In genomic region chr11:23311986-23312940, GRCh38 we compare ENCODE assay signal across 13 cellular contexts.
A peak's percentile ranks its signal among the peaks of the same experiment; 100 is the strongest.
DNase-seq lines count a peak whose midpoint lies in the region; ATAC-seq and TF ChIP-seq lines count a peak whose summit lies in the region.
"Had no signal": no experiment of that assay in that cellular context is flagged by ENCODE, and none has a peak within 500 bp of the region (broad histone marks: within the 10 kb centered on the region; RNA-seq: fewer than 3 reads in every experiment).

No MANE protein-coding gene starts in this region.

- no peak for TF ChIP-seq EP300 in SK-N-SH (IDR thresholded peaks at IDR 0.05; ENCODE audit: borderline replicate concordance in 1 of 2, low read depth in 1 of 2, low read length in 1 of 2)
- TF ChIP-seq EP300 in sigmoid colon (IDR thresholded peaks at IDR 0.05), result no peak

- TF ChIP-seq POLR2A in sigmoid colon (IDR thresholded peaks at IDR 0.05), result no peak

- intact Hi-C loops in left ventricle myocardium superior (cut with micrococcal nuclease) (no loop called here), sigmoid colon (cut with DNase I) (no loop called here)

- TF ChIP-seq CTCF in cardiac muscle cell (IDR thresholded peaks at IDR 0.05; ENCODE audit: low read depth, low read length) (no peak), SK-N-SH (IDR thresholded peaks at IDR 0.05) (no peak), foreskin keratinocyte (conservative IDR thresholded peaks at IDR 0.05) (no peak), sigmoid colon (IDR thresholded peaks at IDR 0.05) (no peak)

- H3K36me3 ChIP-seq in cardiac muscle cell (no peaks in the 10 kb centered on the region), SK-N-SH (replicated peaks in 1 of 2; ENCODE audit: control insufficient read depth in 1 of 2, insufficient read depth in 2 of 2, low read length in 1 of 2) (no peaks in the 10 kb centered on the region), sigmoid colon (no peaks in the 10 kb centered on the region)

- H2AFZ ChIP-seq in SK-N-SH (ENCODE audit: low read depth), result no peak overlapping the region; the same call in 1 of the 2 replicates

- H3K9me2 ChIP-seq in SK-N-SH, result no peaks in the 10 kb centered on the region

- DNase-seq in cardiac muscle cell (ENCODE audit: low read depth in 1 of 2, low spot score in 1 of 2) (peak; percentile 7 to 13), left ventricle myocardium superior (no peak), SK-N-SH (peak; percentile 10), foreskin keratinocyte (peak in 1 of 2 donors; percentile 40), sigmoid colon (no peak)
- DNase-seq: activated CD4-positive, alpha-beta T cell treated with anti-CD3 and anti-CD28 coated beads, Interleukin-2, amount 50 U/mL, for 4 hours; activated gamma-delta T cell; AML-193; stimulated activated CD8-positive, alpha-beta memory T cell treated with anti-CD3 and anti-CD28 coated beads, Interleukin-4, amount 100 ng/mL, for 48 hours; T-helper 1 cell had no signal

- H4K20me1 ChIP-seq in SK-N-SH (ENCODE audit: insufficient read depth), result no peaks in the 10 kb centered on the region

- POLR2A ChIA-PET in SK-N-SH (lab: Yijun Ruan, JAX), result no interaction called here

- CTCF ChIA-PET in SK-N-SH (lab: Yijun Ruan, JAX), result no interaction called here

- TF ChIP-seq RAD21 in SK-N-SH (IDR thresholded peaks at IDR 0.05; ENCODE audit: low read length), result no peak

- H3K9ac ChIP-seq in SK-N-SH, result no peak overlapping the region

- H3K4me1 ChIP-seq in cardiac muscle cell (ENCODE audit: low read depth), result no peaks in the 10 kb centered on the region
- H3K4me1 ChIP-seq in SK-N-SH (ENCODE audit: control insufficient read depth in 1 of 2, insufficient read depth in 2 of 2, low read depth in 1 of 2, low read length in 1 of 2), result no peaks in the 10 kb centered on the region; a peak in 1 of 4 replicates
- H3K4me1 ChIP-seq in foreskin keratinocyte, result peaks cover 6% of the 10 kb centered on the region
- H3K4me1 ChIP-seq in sigmoid colon, result no peaks in the 10 kb centered on the region

- H3K4me2 ChIP-seq in SK-N-SH, result no peak overlapping the region

- WGBS in SK-N-SH (ENCODE audit: low lambda C conversion rate), result 51% methylated on average over 5 of the region's 5 CpGs
- WGBS in sigmoid colon, 2 donors, result 60 to 68% methylated on average over 5 of the region's 5 CpGs

- H3K27ac ChIP-seq in cardiac muscle cell (no peak overlapping the region), SK-N-SH (ENCODE audit: low read depth in 2 of 2, low read length in 1 of 2) (no peak overlapping the region), foreskin keratinocyte (no peak overlapping the region), sigmoid colon (no peak overlapping the region)

- H3K4me3 ChIP-seq in cardiac muscle cell (no peak overlapping the region), SK-N-SH (ENCODE audit: low read depth in 2 of 2, low read length in 1 of 2) (no peak overlapping the region), sigmoid colon (no peak overlapping the region)

- H3K9me3 ChIP-seq in cardiac muscle cell (ENCODE audit: low read depth) (no peaks in the 10 kb centered on the region), SK-N-SH (no peaks in the 10 kb centered on the region), sigmoid colon (peaks cover 0 to 4% (median 0%) of the 10 kb centered on the region in 4 donors)

- no peaks in the 10 kb centered on the region for H3K79me2 ChIP-seq in SK-N-SH (ENCODE audit: insufficient read depth)

- H3F3A ChIP-seq in SK-N-SH (replicated peaks; ENCODE audit: insufficient read depth), result no peaks in the 10 kb centered on the region

- no peak for ATAC-seq in left ventricle myocardium superior
- peak; percentile 41 for ATAC-seq in foreskin keratinocyte
- ATAC-seq in HG02610 (IDR thresholded peaks at IDR 0.05; ENCODE audit: unreplicated experiment), result no peak
- no peak for ATAC-seq in HG03097 (IDR thresholded peaks at IDR 0.05; ENCODE audit: low FRiP score, unreplicated experiment)
- ATAC-seq in HG02970 (IDR thresholded peaks at IDR 0.05; ENCODE audit: low FRiP score, unreplicated experiment), result no peak

- H3K27me3 ChIP-seq in cardiac muscle cell (no peaks in the 10 kb centered on the region), SK-N-SH (ENCODE audit: insufficient read depth) (no peaks in the 10 kb centered on the region), foreskin keratinocyte (no peaks in the 10 kb centered on the region), sigmoid colon (no peaks in the 10 kb centered on the region)

TF ChIP-seq in SK-N-SH, 30 proteins besides CTCF, POLR2A, EP300 and RAD21:
- TF ChIP-seq TAF1 (IDR thresholded peaks at IDR 0.05; ENCODE audit: borderline replicate concordance, low read depth, low read length), result no peak
- TF ChIP-seq FOSL2 (IDR thresholded peaks at IDR 0.05; ENCODE audit: borderline replicate concordance, low read depth), result peak; percentile 19; the same call in 1 of the 2 replicates
TF ChIP-seq in SK-N-SH: peak in this region for 1.

Comparison
In these comparisons a context has a peak if more than half of its experiments do, and no peak if none do; other contexts are left out.
1. DNase-seq: peak in cardiac muscle cell (2 of 2) and SK-N-SH (single experiment); none in left ventricle myocardium superior (single experiment) and sigmoid colon (single experiment).